In genomic region chr7:14697684-14698083, GRCh38 we compare ENCODE assay signal across 28 cellular contexts.
DNase-seq lines count a peak whose midpoint lies in the region; ATAC-seq, FAIRE-seq and TF ChIP-seq lines count a peak whose summit lies in the region.
"Had no signal": no experiment of that assay in that cellular context is flagged by ENCODE, and none has a peak within 500 bp of the region (broad histone marks: within the 10 kb centered on the region; RNA-seq: fewer than 3 reads in every experiment).

No MANE protein-coding gene starts in this region.

- no peak overlapping the region for H3K27ac ChIP-seq in HEK293 (ENCODE audit: extremely low read depth, low read depth, low read length)
- H3K27ac ChIP-seq in K562 (ENCODE audit: extremely low read depth, low read depth, low read length): no peak overlapping the region
- no peak overlapping the region for H3K27ac ChIP-seq in stomach
- H3K27ac ChIP-seq: 22Rv1; A549; BLaER1; BLaER1 treated with 17β-estradiol and CSF1 and Interleukin-3, amounts not matched to agents 10 nM and 100 nM; C4-2B had no signal

- no peaks in the 10 kb centered on the region for H3K36me3 ChIP-seq in HEK293 (ENCODE audit: control insufficient read depth in 2 of 2, insufficient read depth in 1 of 2, low read length in 2 of 2)
- no peaks in the 10 kb centered on the region for H3K36me3 ChIP-seq in K562 (ENCODE audit: control insufficient read depth, insufficient read depth, low read length)
- H3K36me3 ChIP-seq in stomach: no peaks in the 10 kb centered on the region
- H3K36me3 ChIP-seq: BE2C; BLaER1; BLaER1 treated with 17β-estradiol and CSF1 and Interleukin-3, amounts not matched to agents 10 nM and 100 nM had no signal

- no peak for DNase-seq in activated T-cell treated with anti-CD3 and anti-CD28 coated beads, Interleukin-2, amount 50 U/mL, for 72 hours
- no peak for DNase-seq in activated T-cell treated with anti-CD3 and anti-CD28 coated beads, Interleukin-2, amount 50 U/mL, for 1 hour
- DNase-seq in K562 (ENCODE audit: extremely low read depth in 1 of 4, low spot score in 3 of 4) (no peak), stomach (no peak), NCI-H2196 treated with DMSO at 0.1 percent for 48 hours (lab: John Stamatoyannopoulos, UW; ENCODE audit: unreplicated experiment) (no peak)
- DNase-seq: 8988T; BE2C; Caco-2; Calu3; CD4-positive, alpha-beta memory T cell; CD4-positive, alpha-beta T cell; CD8-positive, alpha-beta memory T cell; CD8-positive, alpha-beta T cell; COR-L47; DMS 273 treated with DMSO at 0.1 percent for 48 hours; DMS153; DMS79; DND-41 had no signal

- CTCF ChIA-PET in HEK293 (lab: Yijun Ruan, JAX): interaction anchor here (0.6 to 0.7 kb wide), 4 partner anchors 102 to 1413 kb away, joined by 3 to 6 read pairs (median 4); no protein-coding TSS in a partner anchor
- CTCF ChIA-PET in K562 (lab: Yijun Ruan, JAX; ENCODE audit: low intra/inter-chr PET ratio): interaction anchor here (0.7 kb wide), 1 partner anchor 26 kb away, joined by 3 read pairs; no protein-coding TSS in a partner anchor

- H3K9me1 ChIP-seq in K562 (ENCODE audit: control insufficient read depth, insufficient read depth, low read length): no peaks in the 10 kb centered on the region

- no TSS peak for BruUV-seq in K562 (replicated peaks; lab: Mats Ljungman, UMichigan)

- H3K27me3 Mint-ChIP-seq in activated T-cell treated with anti-CD3 and anti-CD28 coated beads, Interleukin-2, amount 50 U/mL, for 72 hours (ENCODE audit: low read depth): no peaks in the 10 kb centered on the region
- H3K27me3 Mint-ChIP-seq: B cell; CD4-positive, alpha-beta T cell; CD4-positive, CD25-positive, alpha-beta regulatory T cell; CD8-positive, alpha-beta memory T cell had no signal

- no peaks in the 10 kb centered on the region for H3K4me1 Mint-ChIP-seq in activated T-cell treated with anti-CD3 and anti-CD28 coated beads, Interleukin-2, amount 50 U/mL, for 72 hours (ENCODE audit: low read depth)
- H3K4me1 Mint-ChIP-seq: B cell; CD14-positive monocyte; CD4-positive, alpha-beta memory T cell; CD4-positive, CD25-positive, alpha-beta regulatory T cell; CD8-positive, alpha-beta memory T cell had no signal

- no peaks in the 10 kb centered on the region for H3K79me2 ChIP-seq in K562 (ENCODE audit: control insufficient read depth, insufficient read depth, low read length)

- TF ChIP-seq EP300 in K562 (IDR thresholded peaks at IDR 0.05; ENCODE audit: low read length) (no peak), stomach (IDR thresholded peaks at IDR 0.05) (no peak)

- H3K4me1 ChIP-seq in HEK293 (ENCODE audit: control insufficient read depth, insufficient read depth, low read length) (no peaks in the 10 kb centered on the region), K562 (replicated peaks in 1 of 2; ENCODE audit: control insufficient read depth in 2 of 2, insufficient read depth in 2 of 2, low read length in 2 of 2) (no peaks in the 10 kb centered on the region), stomach (no peaks in the 10 kb centered on the region)
- H3K4me1 ChIP-seq: A549; BLaER1; BLaER1 treated with 17β-estradiol and CSF1 and Interleukin-3, amounts not matched to agents 10 nM and 100 nM; Caco-2 had no signal

- no peak for TF ChIP-seq RAD21 in K562 (CRISPR knock-in tag; conservative IDR thresholded peaks at IDR 0.05 in 1 of 2, IDR thresholded peaks at IDR 0.05 in 1 of 2)

- in situ Hi-C loops in K562 (cut with MboI): no loop called here

- no peaks in the 10 kb centered on the region for H3K9me3 ChIP-seq in HEK293 (ENCODE audit: control insufficient read depth, insufficient read depth, low read depth, low read length)
- no peaks in the 10 kb centered on the region for H3K9me3 ChIP-seq in K562 (replicated peaks; ENCODE audit: control insufficient read depth, insufficient read depth, low read depth, low read length)
- no peaks in the 10 kb centered on the region for H3K9me3 ChIP-seq in stomach
- H3K9me3 ChIP-seq: A549; BE2C; BLaER1; BLaER1 treated with 17β-estradiol and CSF1 and Interleukin-3, amounts not matched to agents 10 nM and 100 nM; Caco-2 had no signal

- H3K9ac ChIP-seq in K562 (ENCODE audit: insufficient read depth in 1 of 2, low read depth in 2 of 2, low read length in 2 of 2): no peak overlapping the region
- H3K9ac ChIP-seq: BLaER1; BLaER1 treated with 17β-estradiol and CSF1 and Interleukin-3, amounts not matched to agents 10 nM and 100 nM had no signal

- H3K4me3 ChIP-seq in HEK293 (ENCODE audit: low read depth, low read length) (no peak overlapping the region), K562 (no peak overlapping the region), stomach (no peak overlapping the region)
- H3K4me3 ChIP-seq: A549; BLaER1; BLaER1 treated with 17β-estradiol and CSF1 and Interleukin-3, amounts not matched to agents 10 nM and 100 nM had no signal

- H3K9me3 Mint-ChIP-seq in activated T-cell treated with anti-CD3 and anti-CD28 coated beads, Interleukin-2, amount 50 U/mL, for 72 hours: no peaks in the 10 kb centered on the region
- H3K9me3 Mint-ChIP-seq: CD4-positive, alpha-beta memory T cell; CD4-positive, alpha-beta T cell; CD8-positive, alpha-beta memory T cell; CD8-positive, alpha-beta T cell had no signal

- FAIRE-seq in K562 (lab: Jason Lieb, UNC): no peak
- FAIRE-seq: A549, D721Med had no signal

- no peaks in the 10 kb centered on the region for H3K36me3 Mint-ChIP-seq in activated T-cell treated with anti-CD3 and anti-CD28 coated beads, Interleukin-2, amount 50 U/mL, for 72 hours (ENCODE audit: insufficient read depth in 2 of 2)
- H3K36me3 Mint-ChIP-seq: CD14-positive monocyte; CD4-positive, alpha-beta memory T cell; CD4-positive, CD25-positive, alpha-beta regulatory T cell; CD8-positive, alpha-beta memory T cell; CD8-positive, alpha-beta T cell had no signal

- no peak for ATAC-seq in activated T-cell treated with anti-CD3 and anti-CD28 coated beads, Interleukin-2, amount 50 U/mL, for 72 hours (replicated peaks in 1 of 2)
- no peak for ATAC-seq in K562
- ATAC-seq: A549; CD8-positive, alpha-beta T cell had no signal

- intact Hi-C loops in K562 (cut with micrococcal nuclease) (no loop called here), stomach (cut with DNase I; ENCODE audit: low total_unique reads) (loop anchor here (10.0 kb wide), 1 partner anchor 1413 kb away; no protein-coding TSS in a partner anchor)

- TF ChIP-seq CTCF in HEK293 (tag by site-specific recombination; IDR thresholded peaks at IDR 0.05) (no peak), K562 (IDR thresholded peaks at IDR 0.05 in 2 of 3, conservative IDR thresholded peaks at IDR 0.05 in 1 of 3; ENCODE audit: insufficient read depth in 2 of 3, low read depth in 1 of 3, low read length in 3 of 3) (no peak), stomach (IDR thresholded peaks at IDR 0.05) (no peak)

- H3K27me3 ChIP-seq in K562 (ENCODE audit: control insufficient read depth in 2 of 2, insufficient read depth in 2 of 2, low read length in 2 of 2): no peaks in the 10 kb centered on the region
- no peaks in the 10 kb centered on the region for H3K27me3 ChIP-seq in stomach
- H3K27me3 ChIP-seq: BE2C; BLaER1; BLaER1 treated with 17β-estradiol and CSF1 and Interleukin-3, amounts not matched to agents 10 nM and 100 nM had no signal

- no peaks in the 10 kb centered on the region for H4K20me1 ChIP-seq in K562 (replicated peaks; ENCODE audit: control insufficient read depth, insufficient read depth, low read length)
- H4K20me1 ChIP-seq: BLaER1; BLaER1 treated with 17β-estradiol and CSF1 and Interleukin-3, amounts not matched to agents 10 nM and 100 nM had no signal

- H3K4me3 Mint-ChIP-seq in activated T-cell treated with anti-CD3 and anti-CD28 coated beads, Interleukin-2, amount 50 U/mL, for 72 hours: no peak overlapping the region
- H3K4me3 Mint-ChIP-seq: B cell; CD14-positive monocyte; CD4-positive, alpha-beta memory T cell; CD4-positive, alpha-beta T cell; CD4-positive, CD25-positive, alpha-beta regulatory T cell; CD8-positive, alpha-beta memory T cell; CD8-positive, alpha-beta T cell had no signal

- peak overlapping the region; percentile 87 for H3K27ac Mint-ChIP-seq in activated T-cell treated with anti-CD3 and anti-CD28 coated beads, Interleukin-2, amount 50 U/mL, for 72 hours
- H3K27ac Mint-ChIP-seq: B cell; CD14-positive monocyte; CD4-positive, alpha-beta memory T cell; CD4-positive, alpha-beta T cell; CD4-positive, CD25-positive, alpha-beta regulatory T cell; CD8-positive, alpha-beta memory T cell; CD8-positive, alpha-beta T cell had no signal

- TF ChIP-seq POLR2A in K562 (conservative IDR thresholded peaks at IDR 0.05) (no peak), stomach (IDR thresholded peaks at IDR 0.05) (no peak)

- POLR2A ChIA-PET in HEK293 (lab: Yijun Ruan, JAX): no interaction called here
- POLR2A ChIA-PET in K562 (lab: Yijun Ruan, JAX): no interaction called here

- H2AFZ ChIP-seq in K562 (ENCODE audit: low read depth, low read length): no peak overlapping the region

- no peak overlapping the region for H3K4me2 ChIP-seq in K562 (ENCODE audit: insufficient read depth, low read length)
- H3K4me2 ChIP-seq: A549; BLaER1; BLaER1 treated with 17β-estradiol and CSF1 and Interleukin-3, amounts not matched to agents 10 nM and 100 nM had no signal

TF ChIP-seq in HEK293, 187 proteins besides CTCF, POLR2A, EP300 and RAD21 (continues in another document):
- no peak for TF ChIP-seq ZNF16 (tag by site-specific recombination; IDR thresholded peaks at IDR 0.05; ENCODE audit: low read depth)

TF ChIP-seq in K562, 482 proteins besides CTCF, POLR2A, EP300 and RAD21 (continues in another document):
- no peak for TF ChIP-seq ZNF583 (CRISPR knock-in tag; IDR thresholded peaks at IDR 0.05)
- no peak for TF ChIP-seq ZNF217 (CRISPR knock-in tag; IDR thresholded peaks at IDR 0.05)
- 0 out of 2 replicates have a peak, but pooled peaks have one; percentile 69 for TF ChIP-seq ZBTB26 (CRISPR knock-in tag; IDR thresholded peaks at IDR 0.05)
